In the genomic region with DNA sequence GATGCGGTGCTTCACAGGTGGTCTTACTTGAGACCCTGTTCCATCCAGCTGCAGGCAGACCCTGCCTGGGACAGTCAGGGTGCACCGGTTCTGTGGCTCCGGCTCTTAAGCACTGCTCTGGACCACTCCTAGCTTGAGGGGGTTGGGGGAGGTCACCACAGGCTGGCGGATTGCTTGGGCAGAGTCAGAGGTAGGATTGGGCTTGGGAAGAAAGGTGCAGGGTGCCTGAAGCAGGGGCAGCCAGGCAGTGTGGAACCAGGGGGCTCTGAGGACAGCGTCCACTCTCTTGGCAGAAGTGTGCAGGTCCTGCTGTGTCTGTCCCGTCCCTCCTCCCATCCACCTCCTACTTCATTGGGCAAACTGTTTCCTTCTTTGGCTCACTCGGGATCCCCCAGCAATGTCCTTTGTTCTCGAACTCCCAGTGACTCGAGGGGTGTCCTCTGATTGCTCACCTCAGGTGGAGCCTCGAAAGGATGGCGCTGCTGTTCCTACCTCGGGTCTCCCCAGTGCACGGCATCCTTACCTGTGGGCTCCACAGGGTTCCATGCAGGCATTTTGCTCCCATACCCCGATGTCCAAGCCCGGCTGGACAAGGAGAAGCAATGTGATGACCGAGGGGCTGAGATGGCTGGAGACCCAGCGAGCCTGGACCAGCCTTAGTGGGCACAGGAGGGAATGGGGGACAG, we compare ENCODE assay signal across 8 cellular contexts. TPM values are rescaled to one million over a fixed set of nuclear protein-coding genes. Genes with fewer than 3 reads are reported as not detected.
DNase-seq lines count a peak whose midpoint lies in the region; ATAC-seq and TF ChIP-seq lines count a peak whose summit lies in the region.

No MANE protein-coding gene starts in this region.

- H3K36me3 Mint-ChIP-seq in activated CD8-positive, alpha-beta T cell treated with anti-CD3 and anti-CD28 coated beads for 36 hours (ENCODE audit: low read depth), result peaks cover 16% of the 10 kb centered on the region

- 86% methylated on average over 17 of the region's 17 CpGs for WGBS in right cardiac atrium

- DNase-seq in HAP-1 (ENCODE audit: low spot score in 2 of 2) (no peak), right cardiac atrium (peak in 2 of 3 donors; percentile 51 to 55), anterior cingulate cortex (lab: John Stamatoyannopoulos, UW) (no peak), NCI-H187 treated with DMSO at 0.1 percent for 48 hours (lab: John Stamatoyannopoulos, UW) (no peak)
- DNase-seq in activated CD8-positive, alpha-beta T cell treated with anti-CD3 and anti-CD28 coated beads for 36 hours, result no peak
- DNase-seq in activated effector memory CD4-positive, alpha-beta T cell treated with Interleukin-2 at 50 U/mL for 16 hours, result no peak
- no peak for DNase-seq in activated CD4-positive, CD25-positive, alpha-beta regulatory T cell treated with anti-CD3 and anti-CD28 coated beads, Interleukin-2, amount 50 U/mL, for 72 hours

- ATAC-seq in activated CD8-positive, alpha-beta T cell treated with anti-CD3 and anti-CD28 coated beads for 36 hours, result no peak
- ATAC-seq in right cardiac atrium, result no peak

- POLR2A ChIA-PET in activated CD8-positive, alpha-beta T cell treated with anti-CD3 and anti-CD28 coated beads for 36 hours (lab: Charles Lee), result interaction anchor here (0.7 to 4.3 kb wide), 4 partner anchors 8 to 61 kb away, joined by 3 to 35 read pairs (median 4); a partner anchor contains a TSS

- in situ Hi-C loops in HAP-1 (cut with MboI; ENCODE audit: low sequenced_read_pairs), result loop anchor here (10.0 kb wide), 1 partner anchor 54 kb away; a partner anchor contains a TSS

- TF ChIP-seq CTCF in activated CD8-positive, alpha-beta T cell treated with anti-CD3 and anti-CD28 coated beads for 36 hours (IDR thresholded peaks at IDR 0.05), result no peak

- H3K36me3 ChIP-seq in HAP-1 (replicated peaks), result peaks cover 15% of the 10 kb centered on the region

- H3K4me3 ChIP-seq in HAP-1 (peak overlapping the region; percentile 94), right cardiac atrium (ENCODE audit: low read length) (peak overlapping the region; percentile 55), skin epidermis (peak overlapping the region; percentile 82 to 99 (median 93))

- CTCF ChIA-PET in activated CD8-positive, alpha-beta T cell treated with anti-CD3 and anti-CD28 coated beads for 36 hours (lab: Charles Lee), result interaction anchor here (1.5 to 2.5 kb wide), 2 partner anchors 8 to 10 kb away, joined by 3 to 10 read pairs; no protein-coding TSS in a partner anchor

- no peaks in the 10 kb centered on the region for H3K27me3 ChIP-seq in HAP-1 (ENCODE audit: low read depth)
- no peaks in the 10 kb centered on the region for H3K27me3 ChIP-seq in right cardiac atrium (ENCODE audit: control insufficient read depth, insufficient read depth)

- H3K4me1 ChIP-seq in HAP-1 (peaks cover 6% of the 10 kb centered on the region; the same call in 1 of the 2 replicates), right cardiac atrium (ENCODE audit: control insufficient read depth, insufficient read depth, low read length) (peaks cover 14% of the 10 kb centered on the region)

- H3K9me3 Mint-ChIP-seq in activated CD8-positive, alpha-beta T cell treated with anti-CD3 and anti-CD28 coated beads for 36 hours, result peaks cover 2% of the 10 kb centered on the region

- H3K27ac ChIP-seq in right cardiac atrium (ENCODE audit: low read length) (no peak overlapping the region), skin epidermis (peak overlapping the region in 15 of 21 experiments; percentile 31 to 97 (median 90))

- H3K27ac Mint-ChIP-seq in activated CD8-positive, alpha-beta T cell treated with anti-CD3 and anti-CD28 coated beads for 36 hours, result peak overlapping the region; percentile 78

- H3K4me1 Mint-ChIP-seq in activated CD8-positive, alpha-beta T cell treated with anti-CD3 and anti-CD28 coated beads for 36 hours (ENCODE audit: low read depth), result peaks cover 42% of the 10 kb centered on the region

- intact Hi-C loops in activated CD8-positive, alpha-beta T cell treated with anti-CD3 and anti-CD28 coated beads for 36 hours (cut with micrococcal nuclease), result no loop called here
- intact Hi-C loops in right cardiac atrium (cut with DNase I), result loop anchor here in 1 of 4 donors (5.0 kb wide), 1 partner anchor 33 kb away; no protein-coding TSS in a partner anchor

- no peaks in the 10 kb centered on the region for H3K27me3 Mint-ChIP-seq in activated CD8-positive, alpha-beta T cell treated with anti-CD3 and anti-CD28 coated beads for 36 hours

- peak overlapping the region; percentile 85 for H3K4me3 Mint-ChIP-seq in activated CD8-positive, alpha-beta T cell treated with anti-CD3 and anti-CD28 coated beads for 36 hours

- H3K9me3 ChIP-seq in HAP-1, result no peaks in the 10 kb centered on the region
- no peaks in the 10 kb centered on the region for H3K9me3 ChIP-seq in right cardiac atrium (ENCODE audit: control insufficient read depth, low read length)

RNA-seq across cellular contexts. Expression of a gene that starts 1.8 kb away (rescaled TPM):
- 100 to 1,000 TPM; 118 to 122 TPM for total RNA-seq in activated CD8-positive, alpha-beta T cell treated with anti-CD3 and anti-CD28 coated beads for 36 hours
- 100 to 1,000 TPM in 1 of 4 donors, 10 to 100 TPM in 3; 74.9 to 102 (median 83.5) TPM for total RNA-seq in right cardiac atrium
- 53.3 TPM for polyA plus RNA-seq in right cardiac atrium

RNA-seq across cellular contexts. Expression of a gene that starts 55.4 kb away (rescaled TPM):
- 10 to 100 TPM; 18.6 to 20.7 TPM for total RNA-seq in activated CD8-positive, alpha-beta T cell treated with anti-CD3 and anti-CD28 coated beads for 36 hours
- 10 to 100 TPM; 28.6 to 36.2 (median 31.8) TPM for total RNA-seq in right cardiac atrium
- polyA plus RNA-seq in right cardiac atrium, result 57.5 TPM

Comparison
In these comparisons a context has a peak if more than half of its experiments do, and no peak if none do; other contexts are left out.
1. DNase-seq: peak in right cardiac atrium (2 of 3); none in HAP-1 (0 of 2), activated CD8-positive, alpha-beta T cell treated with anti-CD3 and anti-CD28 coated beads for 36 hours (single experiment), activated effector memory CD4-positive, alpha-beta T cell treated with Interleukin-2 at 50 U/mL for 16 hours (single experiment), activated CD4-positive, CD25-positive, alpha-beta regulatory T cell treated with anti-CD3 and anti-CD28 coated beads, Interleukin-2, amount 50 U/mL, for 72 hours (single experiment), anterior cingulate cortex (0 of 58) and NCI-H187 treated with DMSO at 0.1 percent for 48 hours (single experiment).
2. Peak in every context shown above with its lines, with median percentiles within 50 percentile points of each other: H3K4me3 ChIP-seq.